8 cellular contexts compared by ENCODE assay signal in genomic region chr6:73696990-73697651, GRCh38.
A peak's percentile ranks its signal among the peaks of the same experiment; 100 is the strongest.
DNase-seq lines count a peak whose midpoint lies in the region; ATAC-seq and TF ChIP-seq lines count a peak whose summit lies in the region.

No MANE protein-coding gene starts in this region.

- H3K9me3 ChIP-seq in adipocyte (ENCODE audit: control insufficient read depth, low read length) (no peaks in the 10 kb centered on the region), muscle layer of duodenum (ENCODE audit: control insufficient read depth in 1 of 2, low read length in 2 of 2) (no peaks in the 10 kb centered on the region), WERI-Rb-1 (ENCODE audit: severe bottlenecking) (no peaks in the 10 kb centered on the region)

- DNase-seq in CD1c-positive myeloid dendritic cell (ENCODE audit: extremely low spot score) = peak; percentile 29
- no peak for DNase-seq in adipocyte (ENCODE audit: low read depth)
- DNase-seq in NCI-H1092 (lab: John Stamatoyannopoulos, UW) = no peak
- no peak for DNase-seq in WERI-Rb-1

- H3K4me3 ChIP-seq in adipocyte (ENCODE audit: low read length) (peak overlapping the region; percentile 86), muscle layer of duodenum (ENCODE audit: low read depth in 1 of 2, low read length in 2 of 2) (peak overlapping the region; percentile 69 to 79), WERI-Rb-1 (ENCODE audit: low read depth, low read length) (no peak overlapping the region)

- TF ChIP-seq CTCF in WERI-Rb-1 (IDR thresholded peaks at IDR 0.05; ENCODE audit: low read depth, low read length) = no peak

- peak overlapping the region; percentile 89 for H3K9ac ChIP-seq in adipocyte (ENCODE audit: low read length)

- H3K4me1 ChIP-seq in adipocyte (ENCODE audit: control insufficient read depth, insufficient read depth, low read length) (peaks cover 29% of the 10 kb centered on the region), muscle layer of duodenum (ENCODE audit: control insufficient read depth in 1 of 2, insufficient read depth in 2 of 2, low read length in 2 of 2) (peaks cover 0 to 15% of the 10 kb centered on the region in 2 donors)

- H3K36me3 ChIP-seq in adipocyte (ENCODE audit: control insufficient read depth, insufficient read depth, low read length, severe bottlenecking) (peaks cover 6% of the 10 kb centered on the region), muscle layer of duodenum (ENCODE audit: control insufficient read depth in 1 of 2, insufficient read depth in 2 of 2, low read length in 2 of 2) (peaks cover 0 to 5% of the 10 kb centered on the region in 2 donors), WERI-Rb-1 (no peaks in the 10 kb centered on the region)

- H3K27ac ChIP-seq in muscle layer of duodenum (ENCODE audit: low read length) (no peak overlapping the region), WERI-Rb-1 (no peak overlapping the region)

- no peaks in the 10 kb centered on the region for H3K27me3 ChIP-seq in adipocyte (replicated peaks; ENCODE audit: control insufficient read depth, insufficient read depth, low read length)
- H3K27me3 ChIP-seq in muscle layer of duodenum (ENCODE audit: low read depth, low read length) = no peaks in the 10 kb centered on the region
- H3K27me3 ChIP-seq in WERI-Rb-1 (ENCODE audit: insufficient read depth, low read depth, severe bottlenecking) = no peaks in the 10 kb centered on the region

- peak; percentile 28 for ATAC-seq in HG02759 (IDR thresholded peaks at IDR 0.05; ENCODE audit: unreplicated experiment)
- ATAC-seq in HG03139 (IDR thresholded peaks at IDR 0.05; ENCODE audit: unreplicated experiment) = no peak
- ATAC-seq in HG02938 (IDR thresholded peaks at IDR 0.05; ENCODE audit: unreplicated experiment) = no peak
